Comparison of ENCODE assay signal across 16 cellular contexts in the genomic region with DNA sequence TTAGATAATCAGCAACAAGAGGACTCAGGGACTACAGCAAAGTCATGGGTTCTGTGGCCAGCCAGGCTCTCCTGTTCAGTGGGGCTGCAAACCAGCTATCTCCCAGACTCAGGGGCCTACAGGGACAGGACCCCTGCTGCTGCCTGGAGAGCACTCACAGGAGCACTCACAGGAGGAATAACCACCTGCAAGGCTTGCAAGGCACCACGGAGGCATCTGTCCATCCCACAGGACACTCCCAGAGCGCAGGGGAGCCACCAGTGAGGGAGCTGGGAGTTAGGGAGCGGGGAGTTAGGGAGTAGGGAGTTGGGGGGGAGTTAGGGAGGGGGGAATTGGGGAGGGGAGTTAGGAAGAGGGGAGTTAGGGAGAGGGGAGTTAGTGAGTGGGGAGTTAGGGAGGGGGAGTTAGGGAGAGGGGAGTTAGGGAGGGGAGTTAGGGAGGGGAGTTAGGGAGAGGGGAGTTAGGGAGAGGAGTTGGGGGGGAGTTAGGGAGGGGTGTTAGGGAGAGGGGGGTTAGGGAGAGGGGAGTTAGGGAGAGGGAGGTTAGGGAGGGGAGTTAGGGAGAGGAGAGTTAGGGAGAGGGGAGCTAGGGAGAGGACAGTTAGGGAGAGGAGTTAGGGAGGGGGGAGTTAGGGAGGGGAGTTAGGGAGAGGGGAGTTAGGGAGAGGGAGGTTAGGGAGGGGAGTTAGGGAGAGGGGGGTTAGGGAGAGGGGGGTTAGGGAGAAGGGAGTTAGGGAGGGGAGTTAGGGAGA. TPM values are rescaled to one million over a fixed set of nuclear protein-coding genes. Genes with fewer than 3 reads are reported as not detected.
DNase-seq lines count a peak whose midpoint lies in the region; ATAC-seq and TF ChIP-seq lines count a peak whose summit lies in the region.
"Had no signal": no experiment of that assay in that cellular context is flagged by ENCODE, and none has a peak within 500 bp of the region (broad histone marks: within the 10 kb centered on the region; RNA-seq: fewer than 3 reads in every experiment).

No MANE protein-coding gene starts in this region.

- no peak for TF ChIP-seq CTCF in PC-3 (conservative IDR thresholded peaks at IDR 0.05; ENCODE audit: low read depth, low read length)

- H3K36me3 Mint-ChIP-seq in activated T-cell treated with anti-CD3 and anti-CD28 coated beads, Interleukin-2, amount 50 U/mL, for 24 hours (ENCODE audit: low read depth), result peaks cover 56% of the 10 kb centered on the region
- H3K36me3 Mint-ChIP-seq in activated T-cell treated with anti-CD3 and anti-CD28 coated beads, Interleukin-2, amount 50 U/mL, for 4 hours (ENCODE audit: insufficient read depth), result peaks cover 16% of the 10 kb centered on the region
- H3K36me3 Mint-ChIP-seq in stimulated activated memory B cell treated with anti-CD40 and anti-IgM and Interleukin-4, amounts not matched to agents 10 μg/mL and 1 μg/mL and 100 μg/mL, for 72 hours, result peaks cover 30% of the 10 kb centered on the region

- H3K4me2 ChIP-seq in PC-3 (ENCODE audit: low read length), result peak overlapping the region; percentile 69
- H3K4me2 ChIP-seq: KMS-11 had no signal

- BruUV-seq in PC-3 (replicated peaks; lab: Mats Ljungman, UMichigan), result no TSS peak

- H3K36me3 ChIP-seq in PC-3 (ENCODE audit: low read depth, low read length), result peaks cover 34% of the 10 kb centered on the region; the same call in 1 of the 2 replicates
- H3K36me3 ChIP-seq: cardiac muscle cell had no signal

- peak overlapping the region; percentile 33 for H3K27ac Mint-ChIP-seq in activated T-cell treated with anti-CD3 and anti-CD28 coated beads, Interleukin-2, amount 50 U/mL, for 24 hours
- H3K27ac Mint-ChIP-seq in stimulated activated memory B cell treated with anti-CD40 and anti-IgM and Interleukin-4, amounts not matched to agents 10 μg/mL and 1 μg/mL and 100 μg/mL, for 72 hours, result peak overlapping the region; percentile 73

- H3K9me3 ChIP-seq in PC-3 (ENCODE audit: low read length), result no peaks in the 10 kb centered on the region
- H3K9me3 ChIP-seq: upper lobe of left lung had no signal

- H3K9me3 Mint-ChIP-seq in activated T-cell treated with anti-CD3 and anti-CD28 coated beads, Interleukin-2, amount 50 U/mL, for 24 hours, result no peaks in the 10 kb centered on the region
- no peaks in the 10 kb centered on the region for H3K9me3 Mint-ChIP-seq in activated T-cell treated with anti-CD3 and anti-CD28 coated beads, Interleukin-2, amount 50 U/mL, for 4 hours
- H3K9me3 Mint-ChIP-seq in stimulated activated memory B cell treated with anti-CD40 and anti-IgM and Interleukin-4, amounts not matched to agents 10 μg/mL and 1 μg/mL and 100 μg/mL, for 72 hours, result no peaks in the 10 kb centered on the region

- H3K4me1 ChIP-seq in PC-3 (ENCODE audit: insufficient read depth, low read length), result peaks cover 61% of the 10 kb centered on the region

- peaks cover 49% of the 10 kb centered on the region for H3K4me1 Mint-ChIP-seq in activated T-cell treated with anti-CD3 and anti-CD28 coated beads, Interleukin-2, amount 50 U/mL, for 24 hours (ENCODE audit: low read depth)
- peaks cover 43% of the 10 kb centered on the region for H3K4me1 Mint-ChIP-seq in activated T-cell treated with anti-CD3 and anti-CD28 coated beads, Interleukin-2, amount 50 U/mL, for 4 hours (ENCODE audit: low read depth)
- peaks cover 55% of the 10 kb centered on the region for H3K4me1 Mint-ChIP-seq in stimulated activated memory B cell treated with anti-CD40 and anti-IgM and Interleukin-4, amounts not matched to agents 10 μg/mL and 1 μg/mL and 100 μg/mL, for 72 hours

- no peak overlapping the region for H3K9ac ChIP-seq in PC-3 (ENCODE audit: low read length)
- H3K9ac ChIP-seq: KMS-11 had no signal

- peaks cover 11% of the 10 kb centered on the region for H3F3A ChIP-seq in PC-3 (ENCODE audit: low read length, unreplicated experiment)

- H3K79me2 ChIP-seq in PC-3 (ENCODE audit: low read length), result peaks cover 93% of the 10 kb centered on the region

- H2AFZ ChIP-seq in PC-3 (ENCODE audit: low read length), result no peak overlapping the region

- peak overlapping the region; percentile 42 for H3K4me3 ChIP-seq in PC-3 (ENCODE audit: low read length)
- H3K4me3 ChIP-seq: cardiac muscle cell, upper lobe of left lung had no signal

- no peaks in the 10 kb centered on the region for H3K27me3 ChIP-seq in PC-3 (ENCODE audit: low read length)
- H3K27me3 ChIP-seq: cardiac muscle cell, upper lobe of left lung had no signal

- DNase-seq in activated T-cell treated with anti-CD3 and anti-CD28 coated beads, Interleukin-2, amount 50 U/mL, for 24 hours, result peak; percentile 14
- DNase-seq in activated T-cell treated with anti-CD3 and anti-CD28 coated beads, Interleukin-2, amount 50 U/mL, for 4 hours, result no peak
- DNase-seq in PC-3 (no peak), left colon (peak; percentile 32 to 50)
- DNase-seq: activated CD4-positive, alpha-beta T cell treated with anti-CD3 and anti-CD28 coated beads for 1 hour; CD4-positive, alpha-beta memory T cell; effector CD4-positive, alpha-beta T cell; kidney glomerular epithelial cell; stimulated activated CD4-positive, alpha-beta T cell treated with anti-CD3 and anti-CD28 coated beads, Interleukin-4, amount 100 ng/mL, for 24 hours; upper lobe of left lung had no signal

- intact Hi-C loops in PC-3 (cut with micrococcal nuclease) (no loop called here), left colon (cut with DNase I, micrococcal nuclease) (no loop called here)

- no peak overlapping the region for H3K27ac ChIP-seq in PC-3 (ENCODE audit: low read length)
- H3K27ac ChIP-seq: cardiac muscle cell, KMS-11, upper lobe of left lung had no signal

- no peak overlapping the region for H3K4me3 Mint-ChIP-seq in activated T-cell treated with anti-CD3 and anti-CD28 coated beads, Interleukin-2, amount 50 U/mL, for 24 hours
- H3K4me3 Mint-ChIP-seq in activated T-cell treated with anti-CD3 and anti-CD28 coated beads, Interleukin-2, amount 50 U/mL, for 4 hours, result no peak overlapping the region
- no peak overlapping the region for H3K4me3 Mint-ChIP-seq in stimulated activated memory B cell treated with anti-CD40 and anti-IgM and Interleukin-4, amounts not matched to agents 10 μg/mL and 1 μg/mL and 100 μg/mL, for 72 hours

- no peak for ATAC-seq in activated T-cell treated with anti-CD3 and anti-CD28 coated beads, Interleukin-2, amount 50 U/mL, for 4 hours
- ATAC-seq in PC-3, result no peak
- ATAC-seq in left colon, result no peak
- ATAC-seq in stimulated activated memory B cell treated with anti-CD40 and anti-IgM and Interleukin-4, amounts not matched to agents 10 μg/mL and 1 μg/mL and 100 μg/mL, for 72 hours, result no peak
- ATAC-seq in HG02759 (IDR thresholded peaks at IDR 0.05; ENCODE audit: unreplicated experiment), result no peak
- ATAC-seq in HG03108 (IDR thresholded peaks at IDR 0.05; ENCODE audit: unreplicated experiment), result no peak
- no peak for ATAC-seq in HG03571 (IDR thresholded peaks at IDR 0.05; ENCODE audit: unreplicated experiment)

- H3K9me2 ChIP-seq in PC-3 (replicated peaks; ENCODE audit: low read length), result no peaks in the 10 kb centered on the region

- CTCF ChIA-PET in PC-3 (lab: Charles Lee), result interaction anchor here (1.0 kb wide), 1 partner anchor 42 kb away, joined by 16 read pairs; no protein-coding TSS in a partner anchor

- POLR2A ChIA-PET in PC-3 (lab: Charles Lee; ENCODE audit: unreplicated experiment), result interaction anchor here (0.5 to 1.1 kb wide), 3 partner anchors 23 to 1098 kb away, joined by 3 to 4 read pairs (median 3); no protein-coding TSS in a partner anchor

- H3K27me3 Mint-ChIP-seq in activated T-cell treated with anti-CD3 and anti-CD28 coated beads, Interleukin-2, amount 50 U/mL, for 24 hours, result no peaks in the 10 kb centered on the region
- H3K27me3 Mint-ChIP-seq in activated T-cell treated with anti-CD3 and anti-CD28 coated beads, Interleukin-2, amount 50 U/mL, for 4 hours (ENCODE audit: low read depth), result no peaks in the 10 kb centered on the region
- H3K27me3 Mint-ChIP-seq in stimulated activated memory B cell treated with anti-CD40 and anti-IgM and Interleukin-4, amounts not matched to agents 10 μg/mL and 1 μg/mL and 100 μg/mL, for 72 hours, result no peaks in the 10 kb centered on the region
- H3K27me3 Mint-ChIP-seq: CD4-positive, alpha-beta memory T cell had no signal

- peaks cover 38% of the 10 kb centered on the region for H4K20me1 ChIP-seq in PC-3 (ENCODE audit: low read length)

RNA-seq across cellular contexts. Expression of a gene that starts 5.7 kb away (rescaled TPM):
- 10 to 100 TPM; 46.7 to 68.6 (median 55.5) TPM for total RNA-seq in activated T-cell treated with anti-CD3 and anti-CD28 coated beads, Interleukin-2, amount 50 U/mL, for 4 hours
- total RNA-seq in PC-3 (2014; rRNA removed) (191 and 220 TPM in 2 replicates), left colon (100 to 1,000 TPM; 302 to 322 TPM)

RNA-seq across cellular contexts. Expression of a gene that starts 20.1 kb away (rescaled TPM):
- under 1 TPM; 0.29 to 0.41 (median 0.38) TPM for total RNA-seq in activated T-cell treated with anti-CD3 and anti-CD28 coated beads, Interleukin-2, amount 50 U/mL, for 4 hours
- total RNA-seq in PC-3 (2014; rRNA removed), result 18.6 and 21.0 TPM in 2 replicates
- 10 to 100 TPM; 14.6 to 16.7 TPM for total RNA-seq in left colon
- total RNA-seq: CD4-positive, alpha-beta memory T cell had no signal

RNA-seq across cellular contexts. Expression of a gene that starts 24.1 kb away (rescaled TPM):
- 10 to 100 TPM; 14.5 to 32.1 (median 29.9) TPM for total RNA-seq in activated T-cell treated with anti-CD3 and anti-CD28 coated beads, Interleukin-2, amount 50 U/mL, for 4 hours
- total RNA-seq in PC-3 (2014; rRNA removed) (72.4 and 121 TPM in 2 replicates), left colon (100 to 1,000 TPM; 687 to 857 TPM)

Comparison
In these comparisons a context has a peak if more than half of its experiments do, and no peak if none do; other contexts are left out.
1. DNase-seq: peak in activated T-cell treated with anti-CD3 and anti-CD28 coated beads, Interleukin-2, amount 50 U/mL, for 24 hours (single experiment) and left colon (2 of 2); none in activated T-cell treated with anti-CD3 and anti-CD28 coated beads, Interleukin-2, amount 50 U/mL, for 4 hours (single experiment) and PC-3 (single experiment).
2. RNA of a gene that starts 20.1 kb away (total RNA-seq): 18.6 to 21.0 TPM in PC-3 and 14.6 to 16.7 TPM in left colon; 0.29 to 0.41 TPM in activated T-cell treated with anti-CD3 and anti-CD28 coated beads, Interleukin-2, amount 50 U/mL, for 4 hours; every median in the first group is over 10 times any median in the second.